ENCODE assay signal across 1 cellular context in genomic region chr3:155983834-155984474, GRCh38.
TF ChIP-seq lines count a peak whose summit lies in the region.

No MANE protein-coding gene starts in this region.

TF ChIP-seq in HCT116, 20 proteins besides CTCF, POLR2A, EP300 and RAD21 (continued from another document):
- no peak for TF ChIP-seq ZBTB33 (IDR thresholded peaks at IDR 0.05; ENCODE audit: extremely low read depth, insufficient replicate concordance, low read length)
